In genomic region chr20:24493661-24494459, GRCh38 we compare ENCODE assay signal across 27 cellular contexts. TPM values are rescaled to one million over a fixed set of nuclear protein-coding genes. Genes with fewer than 3 reads are reported as not detected.
"Had no signal": no experiment of that assay in that cellular context is flagged by ENCODE, and none has a peak within 500 bp of the region (broad histone marks: within the 10 kb centered on the region; RNA-seq: fewer than 3 reads in every experiment).

No MANE protein-coding gene starts in this region.

- ATAC-seq: foreskin keratinocyte, heart left ventricle, left lung, pancreas, psoas muscle, T-helper 17 cell had no signal

- H3K4me1 ChIP-seq: foreskin keratinocyte, left lung, lower lobe of right lung, psoas muscle, testis, transverse colon had no signal

- H3K27ac Mint-ChIP-seq: activated CD4-positive, alpha-beta memory T cell treated with anti-CD3 and anti-CD28 coated beads, Interleukin-2, amount 10 ng/mL, durations not matched to agents 7 days and 5 days; activated CD4-positive, alpha-beta T cell treated with anti-CD3 and anti-CD28 coated beads, Interleukin-2, amount 10 ng/mL, durations not matched to agents 7 days and 5 days; activated naive CD4-positive, alpha-beta T cell treated with anti-CD3 and anti-CD28 coated beads, Interleukin-2, amount 10 ng/mL, durations not matched to agents 7 days and 5 days; activated naive CD8-positive, alpha-beta T cell treated with anti-CD3 and anti-CD28 coated beads, Interleukin-2, amount 10 ng/mL, durations not matched to agents 7 days and 5 days; activated T-cell treated with anti-CD3 and anti-CD28 coated beads, Interleukin-2, amount 50 U/mL, for 24 hours; T-helper 17 cell had no signal

- DNase-seq: activated CD4-positive, alpha-beta memory T cell treated with anti-CD3 and anti-CD28 coated beads, Interleukin-2, amount 10 ng/mL, durations not matched to agents 7 days and 5 days; activated CD4-positive, alpha-beta T cell treated with anti-CD3 and anti-CD28 coated beads for 1 hour; activated CD4-positive, alpha-beta T cell treated with anti-CD3 and anti-CD28 coated beads, Interleukin-2, amount 10 ng/mL, durations not matched to agents 7 days and 5 days; activated CD8-positive, alpha-beta memory T cell treated with anti-CD3 and anti-CD28 coated beads, Interleukin-2, amount 50 U/mL, for 48 hours; activated gamma-delta T cell; activated naive CD4-positive, alpha-beta T cell treated with anti-CD3 and anti-CD28 coated beads, Interleukin-2, amount 10 ng/mL, durations not matched to agents 7 days and 5 days; activated naive CD8-positive, alpha-beta T cell treated with anti-CD3 and anti-CD28 coated beads, Interleukin-2, amount 10 ng/mL, durations not matched to agents 7 days and 5 days; activated T-cell treated with anti-CD3 and anti-CD28 coated beads, Interleukin-2, amount 50 U/mL, for 24 hours; amniotic stem cell; caudate nucleus; foreskin keratinocyte; heart left ventricle; kidney glomerular epithelial cell; left lung; lower lobe of right lung; mesenchymal stem cell; pancreas; psoas muscle; stimulated activated naive CD4-positive, alpha-beta T cell; T-helper 17 cell; T1000; testis; transverse colon had no signal

- H3K36me3 Mint-ChIP-seq: activated naive CD4-positive, alpha-beta T cell treated with anti-CD3 and anti-CD28 coated beads, Interleukin-2, amount 10 ng/mL, durations not matched to agents 7 days and 5 days; activated naive CD8-positive, alpha-beta T cell treated with anti-CD3 and anti-CD28 coated beads, Interleukin-2, amount 10 ng/mL, durations not matched to agents 7 days and 5 days had no signal

- H3K4me3 ChIP-seq: esophagus muscularis mucosa, heart left ventricle, left lung, lower lobe of right lung, pancreas, psoas muscle, testis, transverse colon had no signal

- H3K9me3 Mint-ChIP-seq: activated CD4-positive, alpha-beta memory T cell treated with anti-CD3 and anti-CD28 coated beads, Interleukin-2, amount 10 ng/mL, durations not matched to agents 7 days and 5 days; activated CD4-positive, alpha-beta T cell treated with anti-CD3 and anti-CD28 coated beads, Interleukin-2, amount 10 ng/mL, durations not matched to agents 7 days and 5 days; activated naive CD4-positive, alpha-beta T cell treated with anti-CD3 and anti-CD28 coated beads, Interleukin-2, amount 10 ng/mL, durations not matched to agents 7 days and 5 days; activated naive CD8-positive, alpha-beta T cell treated with anti-CD3 and anti-CD28 coated beads, Interleukin-2, amount 10 ng/mL, durations not matched to agents 7 days and 5 days; activated T-cell treated with anti-CD3 and anti-CD28 coated beads, Interleukin-2, amount 50 U/mL, for 24 hours; nephron had no signal

- H3K27ac ChIP-seq: esophagus muscularis mucosa, foreskin keratinocyte, heart left ventricle, left lung, lower lobe of right lung, neutrophil, pancreas, psoas muscle, testis, transverse colon had no signal

- H3K9me3 ChIP-seq: esophagus muscularis mucosa, heart left ventricle, left lung, lower lobe of right lung, neutrophil, pancreas, psoas muscle, testis, transverse colon had no signal

- H3K27me3 Mint-ChIP-seq: activated CD4-positive, alpha-beta memory T cell treated with anti-CD3 and anti-CD28 coated beads, Interleukin-2, amount 10 ng/mL, durations not matched to agents 7 days and 5 days; activated CD4-positive, alpha-beta T cell treated with anti-CD3 and anti-CD28 coated beads, Interleukin-2, amount 10 ng/mL, durations not matched to agents 7 days and 5 days; activated naive CD4-positive, alpha-beta T cell treated with anti-CD3 and anti-CD28 coated beads, Interleukin-2, amount 10 ng/mL, durations not matched to agents 7 days and 5 days; activated naive CD8-positive, alpha-beta T cell treated with anti-CD3 and anti-CD28 coated beads, Interleukin-2, amount 10 ng/mL, durations not matched to agents 7 days and 5 days; activated T-cell treated with anti-CD3 and anti-CD28 coated beads, Interleukin-2, amount 50 U/mL, for 24 hours had no signal

- H3K36me3 ChIP-seq: esophagus muscularis mucosa, heart left ventricle, left lung, lower lobe of right lung, neutrophil, pancreas, transverse colon had no signal

- H3K4me3 Mint-ChIP-seq: activated CD4-positive, alpha-beta memory T cell treated with anti-CD3 and anti-CD28 coated beads, Interleukin-2, amount 10 ng/mL, durations not matched to agents 7 days and 5 days; activated CD4-positive, alpha-beta T cell treated with anti-CD3 and anti-CD28 coated beads, Interleukin-2, amount 10 ng/mL, durations not matched to agents 7 days and 5 days; activated naive CD4-positive, alpha-beta T cell treated with anti-CD3 and anti-CD28 coated beads, Interleukin-2, amount 10 ng/mL, durations not matched to agents 7 days and 5 days; activated naive CD8-positive, alpha-beta T cell treated with anti-CD3 and anti-CD28 coated beads, Interleukin-2, amount 10 ng/mL, durations not matched to agents 7 days and 5 days; activated T-cell treated with anti-CD3 and anti-CD28 coated beads, Interleukin-2, amount 50 U/mL, for 24 hours; nephron; T-helper 17 cell had no signal

- H3K4me1 Mint-ChIP-seq: activated CD4-positive, alpha-beta memory T cell treated with anti-CD3 and anti-CD28 coated beads, Interleukin-2, amount 10 ng/mL, durations not matched to agents 7 days and 5 days; activated CD4-positive, alpha-beta T cell treated with anti-CD3 and anti-CD28 coated beads, Interleukin-2, amount 10 ng/mL, durations not matched to agents 7 days and 5 days; activated naive CD4-positive, alpha-beta T cell treated with anti-CD3 and anti-CD28 coated beads, Interleukin-2, amount 10 ng/mL, durations not matched to agents 7 days and 5 days; activated naive CD8-positive, alpha-beta T cell treated with anti-CD3 and anti-CD28 coated beads, Interleukin-2, amount 10 ng/mL, durations not matched to agents 7 days and 5 days had no signal

- FAIRE-seq: pancreas had no signal

- H3K27me3 ChIP-seq: esophagus muscularis mucosa, foreskin keratinocyte, heart left ventricle, left lung, neutrophil, pancreas, testis, transverse colon had no signal

RNA-seq across cellular contexts. Expression of gene SYNDIG1, which starts 24.4 kb away (rescaled TPM):
- total RNA-seq: activated CD4-positive, alpha-beta memory T cell treated with anti-CD3 and anti-CD28 coated beads, Interleukin-2, amount 10 ng/mL, durations not matched to agents 7 days and 5 days; activated CD4-positive, alpha-beta T cell treated with anti-CD3 and anti-CD28 coated beads, Interleukin-2, amount 10 ng/mL, durations not matched to agents 7 days and 5 days; activated naive CD8-positive, alpha-beta T cell treated with anti-CD3 and anti-CD28 coated beads, Interleukin-2, amount 10 ng/mL, durations not matched to agents 7 days and 5 days; esophagus muscularis mucosa; foreskin keratinocyte; mononuclear cell; psoas muscle; T-helper 17 cell had no signal
- polyA plus RNA-seq: foreskin keratinocyte had no signal
